ENCODE assay signal across 10 cellular contexts in the genomic region with DNA sequence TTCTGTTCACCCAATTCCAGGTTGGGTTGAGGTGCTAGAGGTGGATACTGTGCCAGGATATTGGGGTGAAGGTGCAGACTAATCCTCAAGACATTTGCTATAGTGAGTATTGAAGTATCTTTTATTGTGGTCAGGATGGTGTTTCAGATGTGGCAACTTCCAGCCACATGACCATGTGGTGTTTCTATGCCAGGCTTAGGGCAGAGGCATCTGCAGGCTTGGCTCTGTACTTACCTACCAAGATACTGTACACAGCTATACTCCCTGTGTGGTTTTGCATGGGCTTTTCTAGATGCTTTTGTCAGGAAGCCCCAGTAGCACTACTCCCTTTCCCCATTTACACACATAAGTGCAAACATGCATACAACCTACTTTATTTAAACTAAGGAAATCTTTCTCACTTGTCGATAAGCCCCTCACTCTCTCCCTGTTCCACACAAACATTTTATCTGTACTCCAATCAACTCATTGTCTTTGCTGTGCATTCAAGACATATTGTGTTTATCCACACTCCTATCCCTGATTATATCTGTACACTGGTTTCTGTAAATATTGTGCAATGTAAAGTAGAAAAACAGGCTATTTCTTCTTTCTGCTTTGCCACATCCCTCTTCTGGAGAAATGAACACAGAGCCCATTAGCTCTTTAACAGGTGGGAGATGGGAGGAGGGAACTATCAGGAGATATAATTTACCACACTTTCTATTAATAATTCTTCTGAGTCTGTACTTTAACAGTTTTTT. TPM values are rescaled to one million over a fixed set of nuclear protein-coding genes. Genes with fewer than 3 reads are reported as not detected.
DNase-seq lines count a peak whose midpoint lies in the region; ATAC-seq, FAIRE-seq and TF ChIP-seq lines count a peak whose summit lies in the region.
"Had no signal": no experiment of that assay in that cellular context is flagged by ENCODE, and none has a peak within 500 bp of the region (broad histone marks: within the 10 kb centered on the region; RNA-seq: fewer than 3 reads in every experiment).

No MANE protein-coding gene starts in this region.

- no peak for FAIRE-seq in A549 (lab: Jason Lieb, UNC)

- TF ChIP-seq EP300 in A549 (IDR thresholded peaks at IDR 0.05), result no peak

- no peak for TF ChIP-seq POLR2A in A549 (IDR thresholded peaks at IDR 0.05; ENCODE audit: low read length)

- WGBS in A549 (ENCODE audit: missing lambda C conversion rate), result 92% methylated on average over 1 of the region's 1 CpG

- no peak for TF ChIP-seq RAD21 in A549 (conservative IDR thresholded peaks at IDR 0.05 in 1 of 2, IDR thresholded peaks at IDR 0.05 in 1 of 2)

- H3K4me3 Mint-ChIP-seq in activated CD4-positive, alpha-beta T cell treated with anti-CD3 and anti-CD28 coated beads, Interleukin-2, amount 10 ng/mL, durations not matched to agents 24 days and 14 days, result peak overlapping the region; percentile 32
- H3K4me3 Mint-ChIP-seq: activated naive CD4-positive, alpha-beta T cell treated with anti-CD3 and anti-CD28 coated beads, Interleukin-2, amount 50 U/mL, for 24 hours had no signal

- POLR2A ChIA-PET in A549 (lab: Yijun Ruan, JAX), result no interaction called here

- no peak overlapping the region for H3K4me2 ChIP-seq in A549

- ATAC-seq in A549 (peak; percentile 24 to 51; a peak in 3 of 6 replicates), GM19395 (IDR thresholded peaks at IDR 0.05; ENCODE audit: unreplicated experiment) (peak; percentile 76), HG03442 (IDR thresholded peaks at IDR 0.05; ENCODE audit: unreplicated experiment) (peak; percentile 88)

- no peaks in the 10 kb centered on the region for H3K9me3 ChIP-seq in A549

- peaks cover 7% of the 10 kb centered on the region for H3K36me3 Mint-ChIP-seq in activated CD4-positive, alpha-beta T cell treated with anti-CD3 and anti-CD28 coated beads, Interleukin-2, amount 10 ng/mL, durations not matched to agents 24 days and 14 days (ENCODE audit: low read depth)

- H3K4me1 ChIP-seq in A549, result no peaks in the 10 kb centered on the region

- CTCF ChIA-PET in A549 (lab: Yijun Ruan, JAX), result interaction anchor here (1.3 to 2.3 kb wide), 3 partner anchors 12 to 732 kb away, joined by 3 to 7 read pairs (median 3); no protein-coding TSS in a partner anchor

- no peaks in the 10 kb centered on the region for H3K9me3 Mint-ChIP-seq in activated CD4-positive, alpha-beta T cell treated with anti-CD3 and anti-CD28 coated beads, Interleukin-2, amount 10 ng/mL, durations not matched to agents 24 days and 14 days
- H3K9me3 Mint-ChIP-seq: activated naive CD4-positive, alpha-beta T cell treated with anti-CD3 and anti-CD28 coated beads, Interleukin-2, amount 50 U/mL, for 24 hours had no signal

- intact Hi-C loops in activated CD4-positive, alpha-beta T cell treated with anti-CD3 and anti-CD28 coated beads, Interleukin-2, amount 10 ng/mL, durations not matched to agents 24 days and 14 days (cut with micrococcal nuclease), result loop anchor here (1.0 kb wide), 1 partner anchor 12 kb away; the partner anchor contains the start of gene ARL6IP6

- no peak for DNase-seq in A549 (ENCODE audit: low read depth in 1 of 2, low spot score in 1 of 2)
- peak; percentile 84 for DNase-seq in activated CD4-positive, alpha-beta T cell treated with anti-CD3 and anti-CD28 coated beads, Interleukin-2, amount 10 ng/mL, durations not matched to agents 24 days and 14 days
- DNase-seq in medulla oblongata (ENCODE audit: extremely low spot score), result peak; percentile 23
- DNase-seq in NCI-H345 treated with DMSO at 0.1 percent for 48 hours (lab: John Stamatoyannopoulos, UW; ENCODE audit: unreplicated experiment), result no peak
- DNase-seq in NCI-H2227 treated with DMSO at 0.1 percent for 48 hours (lab: John Stamatoyannopoulos, UW), result no peak
- no peak for DNase-seq in NCI-H526 treated with DMSO at 0.1 percent for 48 hours (lab: John Stamatoyannopoulos, UW)
- DNase-seq: right cardiac atrium had no signal

- H3K4me1 Mint-ChIP-seq in activated CD4-positive, alpha-beta T cell treated with anti-CD3 and anti-CD28 coated beads, Interleukin-2, amount 10 ng/mL, durations not matched to agents 24 days and 14 days, result peaks cover 22% of the 10 kb centered on the region

- H3K27me3 Mint-ChIP-seq in activated CD4-positive, alpha-beta T cell treated with anti-CD3 and anti-CD28 coated beads, Interleukin-2, amount 10 ng/mL, durations not matched to agents 24 days and 14 days, result no peaks in the 10 kb centered on the region
- H3K27me3 Mint-ChIP-seq: activated naive CD4-positive, alpha-beta T cell treated with anti-CD3 and anti-CD28 coated beads, Interleukin-2, amount 50 U/mL, for 24 hours had no signal

- no peak overlapping the region for H3K4me3 ChIP-seq in A549

- peak overlapping the region; percentile 2 for H3K27ac Mint-ChIP-seq in activated CD4-positive, alpha-beta T cell treated with anti-CD3 and anti-CD28 coated beads, Interleukin-2, amount 10 ng/mL, durations not matched to agents 24 days and 14 days
- H3K27ac Mint-ChIP-seq: activated naive CD4-positive, alpha-beta T cell treated with anti-CD3 and anti-CD28 coated beads, Interleukin-2, amount 50 U/mL, for 24 hours had no signal

- no peak for TF ChIP-seq CTCF in A549 (IDR thresholded peaks at IDR 0.05)

- H3K27ac ChIP-seq in A549, result no peak overlapping the region

TF ChIP-seq in A549, 52 proteins besides CTCF, POLR2A, EP300 and RAD21:
- TF ChIP-seq, protein P1, sequence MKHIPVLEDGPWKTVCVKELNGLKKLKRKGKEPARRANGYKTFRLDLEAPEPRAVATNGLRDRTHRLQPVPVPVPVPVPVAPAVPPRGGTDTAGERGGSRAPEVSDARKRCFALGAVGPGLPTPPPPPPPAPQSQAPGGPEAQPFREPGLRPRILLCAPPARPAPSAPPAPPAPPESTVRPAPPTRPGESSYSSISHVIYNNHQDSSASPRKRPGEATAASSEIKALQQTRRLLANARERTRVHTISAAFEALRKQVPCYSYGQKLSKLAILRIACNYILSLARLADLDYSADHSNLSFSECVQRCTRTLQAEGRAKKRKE (CRISPR knock-in tag; IDR thresholded peaks at IDR 0.05; ENCODE audit: low read depth), result no peak
- TF ChIP-seq, protein P2, sequence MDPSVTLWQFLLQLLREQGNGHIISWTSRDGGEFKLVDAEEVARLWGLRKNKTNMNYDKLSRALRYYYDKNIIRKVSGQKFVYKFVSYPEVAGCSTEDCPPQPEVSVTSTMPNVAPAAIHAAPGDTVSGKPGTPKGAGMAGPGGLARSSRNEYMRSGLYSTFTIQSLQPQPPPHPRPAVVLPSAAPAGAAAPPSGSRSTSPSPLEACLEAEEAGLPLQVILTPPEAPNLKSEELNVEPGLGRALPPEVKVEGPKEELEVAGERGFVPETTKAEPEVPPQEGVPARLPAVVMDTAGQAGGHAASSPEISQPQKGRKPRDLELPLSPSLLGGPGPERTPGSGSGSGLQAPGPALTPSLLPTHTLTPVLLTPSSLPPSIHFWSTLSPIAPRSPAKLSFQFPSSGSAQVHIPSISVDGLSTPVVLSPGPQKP (IDR thresholded peaks at IDR 0.05; ENCODE audit: low read depth, low read length), result no peak
- no peak for TF ChIP-seq FOSL2 (IDR thresholded peaks at IDR 0.05)
- TF ChIP-seq FOSL2 (CRISPR knock-in tag; IDR thresholded peaks at IDR 0.05), result no peak
- no peak for TF ChIP-seq POLR2AphosphoS2 (conservative IDR thresholded peaks at IDR 0.05; ENCODE audit: low read length)
- TF ChIP-seq RCOR1 (IDR thresholded peaks at IDR 0.05; ENCODE audit: low read depth, low read length), result no peak
- TF ChIP-seq KDM1A (IDR thresholded peaks at IDR 0.05; ENCODE audit: low read depth), result no peak
- TF ChIP-seq CBX8 (IDR thresholded peaks at IDR 0.05), result no peak
- TF ChIP-seq ZNF302 (CRISPR knock-in tag; IDR thresholded peaks at IDR 0.05), result no peak
- no peak for TF ChIP-seq HOXB13 (CRISPR knock-in tag; IDR thresholded peaks at IDR 0.05; ENCODE audit: low read depth)

RNA-seq across cellular contexts. Expression of gene ARL6IP6, which starts 12.3 kb away (rescaled TPM):
- polyA plus RNA-seq in A549 (2011; rRNA removed), result 51.0 and 72.7 TPM in 2 replicates
- 20.3 and 22.1 TPM in 2 replicates for polyA plus RNA-seq in A549 (2012; cell fraction: cytosol; rRNA removed)
- 14.9 and 29.3 TPM in 2 replicates for polyA plus RNA-seq in A549 (2012; cell fraction: nucleus; rRNA removed)
- polyA plus RNA-seq in A549 (2017; fragmentation: RNase III; extraction: RNeasy Plus Mini Kit Qiagen cat#74134 plus additional on column Dnase treatment), result 23.6 to 28.1 TPM (median 25.8 TPM) in 3 replicates
- polyA minus RNA-seq in A549 (2011; rRNA and poly(A)+ RNA removed), result 11.7 and 12.8 TPM in 2 replicates
- 31.2 and 33.9 TPM in 2 replicates for total RNA-seq in activated CD4-positive, alpha-beta T cell treated with anti-CD3 and anti-CD28 coated beads, Interleukin-2, amount 10 ng/mL, durations not matched to agents 24 days and 14 days

RNA-seq across cellular contexts. Expression of gene PRPF40A, which starts 13.5 kb away (rescaled TPM):
- 184 and 186 TPM in 2 replicates for polyA plus RNA-seq in A549 (2011; rRNA removed)
- polyA plus RNA-seq in A549 (2012; cell fraction: cytosol; rRNA removed), result 73.6 and 74.5 TPM in 2 replicates
- polyA plus RNA-seq in A549 (2012; cell fraction: nucleus; rRNA removed), result 77.2 and 139 TPM in 2 replicates
- 75.1 to 80.4 TPM (median 77.0 TPM) in 3 replicates for polyA plus RNA-seq in A549 (2017; fragmentation: RNase III; extraction: RNeasy Plus Mini Kit Qiagen cat#74134 plus additional on column Dnase treatment)
- 424 and 529 TPM in 2 replicates for polyA minus RNA-seq in A549 (2011; rRNA and poly(A)+ RNA removed)
- 166 TPM in 2 replicates for total RNA-seq in activated CD4-positive, alpha-beta T cell treated with anti-CD3 and anti-CD28 coated beads, Interleukin-2, amount 10 ng/mL, durations not matched to agents 24 days and 14 days

Comparison
In these comparisons a context has a peak if more than half of its experiments do, and no peak if none do; other contexts are left out.
1. ATAC-seq: peak in every context shown above with its lines; median percentile 88 in HG03442; 76 in GM19395; 38 in A549.
2. DNase-seq: peak in activated CD4-positive, alpha-beta T cell treated with anti-CD3 and anti-CD28 coated beads, Interleukin-2, amount 10 ng/mL, durations not matched to agents 24 days and 14 days (single experiment) and medulla oblongata (single experiment); none in A549 (0 of 2), NCI-H345 treated with DMSO at 0.1 percent for 48 hours (single experiment), NCI-H2227 treated with DMSO at 0.1 percent for 48 hours (single experiment) and NCI-H526 treated with DMSO at 0.1 percent for 48 hours (single experiment).